ENCODE assay signal across 24 cellular contexts in genomic region chr7:73586911-73587310, GRCh38. TPM values are rescaled to one million over a fixed set of nuclear protein-coding genes. Genes with fewer than 3 reads are reported as not detected.
"Had no signal": no experiment of that assay in that cellular context is flagged by ENCODE, and none has a peak within 500 bp of the region (broad histone marks: within the 10 kb centered on the region; RNA-seq: fewer than 3 reads in every experiment).

No MANE protein-coding gene starts in this region.

- H3K27me3 ChIP-seq: adrenal gland, esophagus muscularis mucosa, gastroesophageal sphincter, heart left ventricle, right atrium auricular region, upper lobe of left lung had no signal

- H3K36me3 ChIP-seq: adrenal gland, esophagus muscularis mucosa, gastroesophageal sphincter, heart left ventricle, prostate gland, right atrium auricular region, thoracic aorta, upper lobe of left lung had no signal

- H3K9me3 Mint-ChIP-seq: activated CD4-positive, alpha-beta T cell treated with anti-CD3 and anti-CD28 coated beads, Interleukin-2, amount 10 ng/mL, durations not matched to agents 24 days and 14 days; activated CD8-positive, alpha-beta T cell treated with anti-CD3 and anti-CD28 coated beads for 36 hours; activated T-cell treated with anti-CD3 and anti-CD28 coated beads, Interleukin-2, amount 50 U/mL, for 4 hours; natural killer cell treated with Interleukin-12 subunit alpha and Interleukin-12 subunit beta and Interleukin-15 and Interleukin-18, amount 100 ng/mL, for 72 hours; stimulated activated memory B cell treated with anti-CD40 and anti-IgM and Interleukin-4, amounts not matched to agents 10 μg/mL and 1 μg/mL and 100 μg/mL, for 72 hours; T-cell had no signal

- H3K4me3 Mint-ChIP-seq: activated CD4-positive, alpha-beta T cell treated with anti-CD3 and anti-CD28 coated beads, Interleukin-2, amount 10 ng/mL, durations not matched to agents 24 days and 14 days; activated CD8-positive, alpha-beta T cell treated with anti-CD3 and anti-CD28 coated beads for 36 hours; activated T-cell treated with anti-CD3 and anti-CD28 coated beads, Interleukin-2, amount 50 U/mL, for 4 hours; stimulated activated memory B cell treated with anti-CD40 and anti-IgM and Interleukin-4, amounts not matched to agents 10 μg/mL and 1 μg/mL and 100 μg/mL, for 72 hours; T-cell had no signal

- H3K4me3 ChIP-seq: adrenal gland, esophagus muscularis mucosa, gastroesophageal sphincter, heart left ventricle, prostate gland, right atrium auricular region, skin epidermis, thoracic aorta had no signal

- H3K27ac Mint-ChIP-seq: activated CD4-positive, alpha-beta T cell treated with anti-CD3 and anti-CD28 coated beads, Interleukin-2, amount 10 ng/mL, durations not matched to agents 24 days and 14 days; activated CD8-positive, alpha-beta T cell treated with anti-CD3 and anti-CD28 coated beads for 36 hours had no signal

- H3K9me3 ChIP-seq: adrenal gland, esophagus muscularis mucosa, gastroesophageal sphincter, heart left ventricle, prostate gland, right atrium auricular region, thoracic aorta, upper lobe of left lung had no signal

- DNase-seq: activated CD8-positive, alpha-beta T cell treated with anti-CD3 and anti-CD28 coated beads for 36 hours; activated naive CD4-positive, alpha-beta T cell treated with anti-CD3 and anti-CD28 coated beads, Interleukin-2, amount 50 U/mL, for 16 hours; activated T-cell treated with anti-CD3 and anti-CD28 coated beads, Interleukin-2, amount 50 U/mL, for 4 hours; dermis blood vessel endothelial cell; effector memory CD4-positive, alpha-beta T cell; stimulated activated CD4-positive, alpha-beta T cell treated with anti-CD3 and anti-CD28 coated beads, Interleukin-15, amount 100 ng/mL, for 24 hours; stimulated activated CD4-positive, alpha-beta T cell treated with anti-CD3 and anti-CD28 coated beads, Interleukin-4, amount 100 ng/mL, for 4 hours; T-helper 9 cell had no signal

- FAIRE-seq: astrocyte, bronchial epithelial cell, endothelial cell of umbilical vein had no signal

- H3K27me3 Mint-ChIP-seq: activated CD8-positive, alpha-beta T cell treated with anti-CD3 and anti-CD28 coated beads for 36 hours; natural killer cell treated with Interleukin-12 subunit alpha and Interleukin-12 subunit beta and Interleukin-15 and Interleukin-18, amount 100 ng/mL, for 72 hours; stimulated activated memory B cell treated with anti-CD40 and anti-IgM and Interleukin-4, amounts not matched to agents 10 μg/mL and 1 μg/mL and 100 μg/mL, for 72 hours; T-cell had no signal

- H3K27ac ChIP-seq: prostate gland, right atrium auricular region, skin epidermis, thoracic aorta had no signal

- H3K4me1 ChIP-seq: prostate gland, right atrium auricular region had no signal

- H3K36me3 Mint-ChIP-seq: natural killer cell treated with Interleukin-12 subunit alpha and Interleukin-12 subunit beta and Interleukin-15 and Interleukin-18, amount 100 ng/mL, for 72 hours; stimulated activated memory B cell treated with anti-CD40 and anti-IgM and Interleukin-4, amounts not matched to agents 10 μg/mL and 1 μg/mL and 100 μg/mL, for 72 hours; T-cell had no signal

RNA-seq across cellular contexts. Expression of gene MLXIPL, which starts 37.4 kb away (rescaled TPM):
- total RNA-seq: activated CD4-positive, alpha-beta T cell treated with anti-CD3 and anti-CD28 coated beads, Interleukin-2, amount 10 ng/mL, durations not matched to agents 24 days and 14 days; activated CD8-positive, alpha-beta T cell treated with anti-CD3 and anti-CD28 coated beads for 36 hours; bronchial epithelial cell; dermis blood vessel endothelial cell; endothelial cell of umbilical vein had no signal
- polyA plus RNA-seq: endothelial cell of umbilical vein had no signal
